Comparison of ENCODE assay signal across 9 cellular contexts in genomic region chr16:89923640-89924297, GRCh38. TPM values are rescaled to one million over a fixed set of nuclear protein-coding genes. Genes with fewer than 3 reads are reported as not detected.
DNase-seq lines count a peak whose midpoint lies in the region; ATAC-seq and TF ChIP-seq lines count a peak whose summit lies in the region.
"Had no signal": no experiment of that assay in that cellular context is flagged by ENCODE, and none has a peak within 500 bp of the region (broad histone marks: within the 10 kb centered on the region; RNA-seq: fewer than 3 reads in every experiment).

No MANE protein-coding gene starts in this region.

- no peak for ATAC-seq in HG02610 (IDR thresholded peaks at IDR 0.05; ENCODE audit: unreplicated experiment)

- peaks cover 45% of the 10 kb centered on the region for H3K4me1 Mint-ChIP-seq in osteocyte (ENCODE audit: unreplicated experiment)

- H3K4me3 ChIP-seq in dorsolateral prefrontal cortex, result peak overlapping the region; percentile 43 to 81 (median 70)
- peak overlapping the region in 2 of 4 donors; percentile 32 to 62 for H3K4me3 ChIP-seq in tibial nerve

- intact Hi-C loops in dorsolateral prefrontal cortex (cut with DNase I), result no loop called here

- H3K27me3 ChIP-seq in dorsolateral prefrontal cortex, result peaks cover 0 to 12% (median 0%) of the 10 kb centered on the region in 45 donors
- peaks cover 0 to 64% of the 10 kb centered on the region in 2 donors for H3K27me3 ChIP-seq in tibial nerve

- H3K4me3 Mint-ChIP-seq in osteocyte (ENCODE audit: unreplicated experiment), result peak overlapping the region; percentile 75

- WGBS in tibial nerve, 2 donors, result 0 to 2% methylated on average over 7 to 30 of the region's 41 CpGs

- H3K9me3 ChIP-seq in tibial nerve, result no peaks in the 10 kb centered on the region

- TF ChIP-seq EP300 in tibial nerve (IDR thresholded peaks at IDR 0.05), result no peak

- no peaks in the 10 kb centered on the region for H3K36me3 ChIP-seq in tibial nerve

- H3K36me3 Mint-ChIP-seq in osteocyte (ENCODE audit: unreplicated experiment), result peaks cover 3% of the 10 kb centered on the region

- TF ChIP-seq POLR2A in tibial nerve (IDR thresholded peaks at IDR 0.05), result no peak

- H3K4me1 ChIP-seq in tibial nerve, result peaks cover 0 to 76% (median 39%) of the 10 kb centered on the region in 4 donors

- DNase-seq in D341Med (ENCODE audit: low spot score) (peak; percentile 53), NCI-H146 (lab: John Stamatoyannopoulos, UW) (peak; percentile 88), dorsolateral prefrontal cortex (no peak), osteocyte (ENCODE audit: extremely low spot score, unreplicated experiment) (no peak), SKM-1 treated with dmso at 0.1 percent for 144 hours (lab: John Stamatoyannopoulos, UW; ENCODE audit: unreplicated experiment) (no peak), tibial nerve (ENCODE audit: low spot score in 2 of 2) (no peak)
- no peak for DNase-seq in effector CD4-positive, alpha-beta T cell

- TF ChIP-seq CTCF in dorsolateral prefrontal cortex (IDR thresholded peaks at IDR 0.05 in 54 of 56, conservative IDR thresholded peaks at IDR 0.05 in 2 of 56; ENCODE audit: low read depth in 1 of 56, partially characterized antibody in 56 of 56), result no peak
- no peak for TF ChIP-seq CTCF in osteocyte (IDR thresholded peaks at IDR 0.05)
- no peak for TF ChIP-seq CTCF in tibial nerve (IDR thresholded peaks at IDR 0.05)

- no peaks in the 10 kb centered on the region for H3K9me3 Mint-ChIP-seq in osteocyte (ENCODE audit: unreplicated experiment)
- H3K9me3 Mint-ChIP-seq: T-helper 1 cell treated with Interleukin-12 subunit alpha and Interleukin-12 subunit beta and Interleukin-4 antibody, amounts not matched to agents 30 μg/mL and 1 μg/mL, for 36 hours had no signal

- no peak overlapping the region for H3K27ac Mint-ChIP-seq in osteocyte (ENCODE audit: unreplicated experiment)
- H3K27ac Mint-ChIP-seq: T-helper 1 cell treated with Interleukin-12 subunit alpha and Interleukin-12 subunit beta and Interleukin-4 antibody, amounts not matched to agents 30 μg/mL and 1 μg/mL, for 36 hours had no signal

- H3K27ac ChIP-seq in dorsolateral prefrontal cortex (peak overlapping the region in 52 of 59 donors; percentile 9 to 94 (median 78)), tibial nerve (peak overlapping the region in 1 of 4 donors; percentile 83)

- H3K27me3 Mint-ChIP-seq in osteocyte (ENCODE audit: unreplicated experiment), result no peaks in the 10 kb centered on the region

RNA-seq across cellular contexts. Expression of gene TUBB3, which starts 0.6 kb away (rescaled TPM):
- total RNA-seq in dorsolateral prefrontal cortex (100 to 1,000 TPM in 118 of 120 experiments, 10 to 100 TPM in 2; 84.2 to 380 (median 212) TPM), osteocyte (84.9 and 95.8 TPM in 2 replicates), tibial nerve (10 to 100 TPM in 1 of 4 donors, 1 to 10 TPM in 1, under 1 TPM in 1, not detected in 1; 0.59 to 12.0 (median 3.5) TPM)

RNA-seq across cellular contexts. Expression of gene MC1R, which starts 5.1 kb away (rescaled TPM):
- total RNA-seq in dorsolateral prefrontal cortex (10 to 100 TPM in 21 of 120 experiments, 1 to 10 TPM in 99; 3.8 to 24.0 (median 7.3) TPM), osteocyte (6.5 and 6.9 TPM in 2 replicates), tibial nerve (10 to 100 TPM in 1 of 4 donors, 1 to 10 TPM in 3; 3.3 to 15.7 (median 6.9) TPM)

RNA-seq across cellular contexts. Expression of gene DEF8, which starts 24.8 kb away (rescaled TPM):
- total RNA-seq in dorsolateral prefrontal cortex, result 100 to 1,000 TPM in 99 of 120 experiments, 10 to 100 TPM in 21; 81.6 to 155 (median 110) TPM
- total RNA-seq in osteocyte, result 78.7 and 82.8 TPM in 2 replicates
- total RNA-seq in tibial nerve, result 100 to 1,000 TPM in 2 of 4 donors, 10 to 100 TPM in 2; 60.9 to 144 (median 96.6) TPM

RNA-seq across cellular contexts. Expression of gene TCF25, which starts 50.4 kb away (rescaled TPM):
- total RNA-seq in dorsolateral prefrontal cortex, result 100 to 1,000 TPM; 172 to 346 (median 233) TPM
- 251 and 267 TPM in 2 replicates for total RNA-seq in osteocyte
- total RNA-seq in tibial nerve, result 100 to 1,000 TPM; 181 to 350 (median 290) TPM

Comparison
In these comparisons a context has a peak if more than half of its experiments do, and no peak if none do; other contexts are left out.
1. DNase-seq: peak in D341Med (single experiment) and NCI-H146 (single experiment); none in dorsolateral prefrontal cortex (0 of 10), osteocyte (single experiment), SKM-1 treated with dmso at 0.1 percent for 144 hours (single experiment), effector CD4-positive, alpha-beta T cell (single experiment) and tibial nerve (0 of 2).